In the genomic region with DNA sequence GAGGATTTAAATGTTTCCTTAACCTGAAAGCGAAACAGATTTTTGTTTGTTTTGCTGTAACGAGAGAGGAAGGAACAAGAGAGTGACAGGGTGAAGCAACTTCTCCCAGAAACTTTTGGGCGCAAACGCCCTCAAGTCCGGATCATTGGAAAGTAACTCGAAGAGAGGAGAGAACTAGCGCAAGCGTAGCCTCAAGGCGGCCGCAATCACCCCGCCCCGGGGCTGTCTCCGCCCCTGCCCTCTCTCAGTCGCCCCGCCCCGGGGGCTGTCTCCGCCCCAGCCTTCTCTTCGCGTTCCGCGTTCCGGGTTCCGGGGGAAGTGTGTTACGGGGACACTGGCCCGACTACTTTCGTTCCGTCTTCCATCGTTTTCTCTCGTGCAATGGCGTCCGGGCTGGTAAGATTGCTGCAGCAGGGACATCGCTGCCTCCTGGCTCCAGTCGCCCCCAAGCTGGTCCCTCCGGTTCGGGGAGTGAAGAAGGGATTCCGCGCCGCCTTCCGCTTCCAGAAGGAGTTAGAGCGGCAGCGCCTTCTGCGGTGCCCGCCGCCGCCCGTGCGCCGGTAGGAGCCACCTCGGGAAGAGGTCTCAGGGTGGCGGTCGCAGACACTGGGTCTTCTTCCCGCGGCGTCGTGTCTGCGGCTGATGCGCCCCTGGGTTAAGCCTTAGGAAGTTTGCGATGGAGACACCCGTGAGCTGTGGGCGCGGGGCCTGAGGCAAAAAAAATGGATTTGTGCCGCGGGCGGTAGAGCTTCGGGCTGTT, we compare ENCODE assay signal across 1 cellular context.
TF ChIP-seq lines count a peak whose summit lies in the region.

A gene (plus strand): TSS at position 372 of the 760 bp plus-strand sequence. CDS start 10 bp downstream, at position 382.

TF ChIP-seq in K562, 482 proteins besides CTCF, POLR2A, EP300 and RAD21 (continued from another document and continues in another):
- TF ChIP-seq, protein P1, sequence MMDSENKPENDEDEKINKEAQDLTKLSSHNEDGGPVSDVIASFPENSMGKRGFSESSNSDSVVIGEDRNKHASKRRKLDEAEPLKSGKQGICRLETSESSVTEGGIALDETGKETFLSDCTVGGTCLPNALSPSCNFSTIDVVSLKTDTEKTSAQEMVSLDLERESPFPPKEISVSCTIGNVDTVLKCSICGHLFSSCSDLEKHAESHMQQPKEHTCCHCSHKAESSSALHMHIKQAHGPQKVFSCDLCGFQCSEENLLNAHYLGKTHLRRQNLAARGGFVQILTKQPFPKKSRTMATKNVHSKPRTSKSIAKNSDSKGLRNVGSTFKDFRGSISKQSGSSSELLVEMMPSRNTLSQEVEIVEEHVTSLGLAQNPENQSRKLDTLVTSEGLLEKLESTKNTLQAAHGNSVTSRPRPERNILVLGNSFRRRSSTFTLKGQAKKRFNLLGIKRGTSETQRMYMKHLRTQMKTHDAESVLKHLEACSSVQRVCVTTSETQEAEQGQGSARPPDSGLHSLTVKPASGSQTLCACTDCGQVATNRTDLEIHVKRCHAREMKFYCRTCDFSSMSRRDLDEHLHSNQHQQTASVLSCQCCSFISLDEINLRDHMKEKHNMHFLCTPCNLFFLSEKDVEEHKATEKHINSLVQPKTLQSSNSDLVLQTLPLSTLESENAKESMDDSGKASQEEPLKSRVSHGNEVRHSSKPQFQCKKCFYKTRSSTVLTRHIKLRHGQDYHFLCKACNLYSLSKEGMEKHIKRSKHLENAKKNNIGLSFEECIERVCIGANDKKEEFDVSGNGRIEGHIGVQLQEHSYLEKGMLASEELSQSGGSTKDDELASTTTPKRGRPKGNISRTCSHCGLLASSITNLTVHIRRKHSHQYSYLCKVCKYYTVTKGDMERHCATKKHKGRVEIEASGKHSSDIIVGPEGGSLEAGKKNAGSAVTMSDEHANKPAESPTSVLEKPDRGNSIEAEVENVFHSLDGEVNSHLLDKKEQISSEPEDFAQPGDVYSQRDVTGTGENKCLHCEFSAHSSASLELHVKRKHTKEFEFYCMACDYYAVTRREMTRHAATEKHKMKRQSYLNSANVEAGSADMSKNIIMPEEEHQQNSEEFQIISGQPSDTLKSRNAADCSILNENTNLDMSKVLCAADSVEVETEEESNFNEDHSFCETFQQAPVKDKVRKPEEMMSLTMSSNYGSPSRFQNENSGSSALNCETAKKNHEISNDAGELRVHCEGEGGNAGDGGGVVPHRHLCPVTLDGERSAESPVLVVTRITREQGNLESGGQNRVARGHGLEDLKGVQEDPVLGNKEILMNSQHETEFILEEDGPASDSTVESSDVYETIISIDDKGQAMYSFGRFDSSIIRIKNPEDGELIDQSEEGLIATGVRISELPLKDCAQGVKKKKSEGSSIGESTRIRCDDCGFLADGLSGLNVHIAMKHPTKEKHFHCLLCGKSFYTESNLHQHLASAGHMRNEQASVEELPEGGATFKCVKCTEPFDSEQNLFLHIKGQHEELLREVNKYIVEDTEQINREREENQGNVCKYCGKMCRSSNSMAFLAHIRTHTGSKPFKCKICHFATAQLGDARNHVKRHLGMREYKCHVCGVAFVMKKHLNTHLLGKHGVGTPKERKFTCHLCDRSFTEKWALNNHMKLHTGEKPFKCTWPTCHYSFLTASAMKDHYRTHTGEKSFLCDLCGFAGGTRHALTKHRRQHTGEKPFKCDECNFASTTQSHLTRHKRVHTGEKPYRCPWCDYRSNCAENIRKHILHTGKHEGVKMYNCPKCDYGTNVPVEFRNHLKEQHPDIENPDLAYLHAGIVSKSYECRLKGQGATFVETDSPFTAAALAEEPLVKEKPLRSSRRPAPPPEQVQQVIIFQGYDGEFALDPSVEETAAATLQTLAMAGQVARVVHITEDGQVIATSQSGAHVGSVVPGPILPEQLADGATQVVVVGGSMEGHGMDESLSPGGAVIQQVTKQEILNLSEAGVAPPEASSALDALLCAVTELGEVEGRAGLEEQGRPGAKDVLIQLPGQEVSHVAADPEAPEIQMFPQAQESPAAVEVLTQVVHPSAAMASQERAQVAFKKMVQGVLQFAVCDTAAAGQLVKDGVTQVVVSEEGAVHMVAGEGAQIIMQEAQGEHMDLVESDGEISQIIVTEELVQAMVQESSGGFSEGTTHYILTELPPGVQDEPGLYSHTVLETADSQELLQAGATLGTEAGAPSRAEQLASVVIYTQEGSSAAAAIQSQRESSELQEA (IDR thresholded peaks at IDR 0.05; ENCODE audit: low read depth) = no peak
- TF ChIP-seq, protein P2, sequence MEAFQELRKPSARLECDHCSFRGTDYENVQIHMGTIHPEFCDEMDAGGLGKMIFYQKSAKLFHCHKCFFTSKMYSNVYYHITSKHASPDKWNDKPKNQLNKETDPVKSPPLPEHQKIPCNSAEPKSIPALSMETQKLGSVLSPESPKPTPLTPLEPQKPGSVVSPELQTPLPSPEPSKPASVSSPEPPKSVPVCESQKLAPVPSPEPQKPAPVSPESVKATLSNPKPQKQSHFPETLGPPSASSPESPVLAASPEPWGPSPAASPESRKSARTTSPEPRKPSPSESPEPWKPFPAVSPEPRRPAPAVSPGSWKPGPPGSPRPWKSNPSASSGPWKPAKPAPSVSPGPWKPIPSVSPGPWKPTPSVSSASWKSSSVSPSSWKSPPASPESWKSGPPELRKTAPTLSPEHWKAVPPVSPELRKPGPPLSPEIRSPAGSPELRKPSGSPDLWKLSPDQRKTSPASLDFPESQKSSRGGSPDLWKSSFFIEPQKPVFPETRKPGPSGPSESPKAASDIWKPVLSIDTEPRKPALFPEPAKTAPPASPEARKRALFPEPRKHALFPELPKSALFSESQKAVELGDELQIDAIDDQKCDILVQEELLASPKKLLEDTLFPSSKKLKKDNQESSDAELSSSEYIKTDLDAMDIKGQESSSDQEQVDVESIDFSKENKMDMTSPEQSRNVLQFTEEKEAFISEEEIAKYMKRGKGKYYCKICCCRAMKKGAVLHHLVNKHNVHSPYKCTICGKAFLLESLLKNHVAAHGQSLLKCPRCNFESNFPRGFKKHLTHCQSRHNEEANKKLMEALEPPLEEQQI (IDR thresholded peaks at IDR 0.05) = peak; percentile 55; the same call in 1 of the 2 replicates
- TF ChIP-seq RBM14 (IDR thresholded peaks at IDR 0.05; ENCODE audit: borderline replicate concordance, insufficient read depth, low read depth, low read length) = no peak
- no peak for TF ChIP-seq ZBED1 (IDR thresholded peaks at IDR 0.05)
- TF ChIP-seq GATAD2A (IDR thresholded peaks at IDR 0.05) = no peak
- TF ChIP-seq, protein P3, sequence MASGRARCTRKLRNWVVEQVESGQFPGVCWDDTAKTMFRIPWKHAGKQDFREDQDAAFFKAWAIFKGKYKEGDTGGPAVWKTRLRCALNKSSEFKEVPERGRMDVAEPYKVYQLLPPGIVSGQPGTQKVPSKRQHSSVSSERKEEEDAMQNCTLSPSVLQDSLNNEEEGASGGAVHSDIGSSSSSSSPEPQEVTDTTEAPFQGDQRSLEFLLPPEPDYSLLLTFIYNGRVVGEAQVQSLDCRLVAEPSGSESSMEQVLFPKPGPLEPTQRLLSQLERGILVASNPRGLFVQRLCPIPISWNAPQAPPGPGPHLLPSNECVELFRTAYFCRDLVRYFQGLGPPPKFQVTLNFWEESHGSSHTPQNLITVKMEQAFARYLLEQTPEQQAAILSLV (tag; IDR thresholded peaks at IDR 0.05) = no peak
- TF ChIP-seq, protein P4, sequence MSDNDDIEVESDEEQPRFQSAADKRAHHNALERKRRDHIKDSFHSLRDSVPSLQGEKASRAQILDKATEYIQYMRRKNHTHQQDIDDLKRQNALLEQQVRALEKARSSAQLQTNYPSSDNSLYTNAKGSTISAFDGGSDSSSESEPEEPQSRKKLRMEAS (CRISPR knock-in tag; IDR thresholded peaks at IDR 0.05) = peak; percentile 51; the same call in 1 of the 2 replicates
- TF ChIP-seq JUN (IDR thresholded peaks at IDR 0.05; ENCODE audit: borderline replicate concordance, low read depth, low read length) = no peak
- TF ChIP-seq JUN (CRISPR knock-in tag; IDR thresholded peaks at IDR 0.05; ENCODE audit: borderline replicate concordance) = no peak
- no peak for TF ChIP-seq ZNF699 (CRISPR knock-in tag; IDR thresholded peaks at IDR 0.05; ENCODE audit: insufficient replicate concordance)
- no peak for TF ChIP-seq NCOA4 (IDR thresholded peaks at IDR 0.05; ENCODE audit: partially characterized antibody)
- TF ChIP-seq ADNP (tag; IDR thresholded peaks at IDR 0.05) = no peak
- TF ChIP-seq MYC (IDR thresholded peaks at IDR 0.05; ENCODE audit: low read depth, low read length) = peak; percentile 79
- peak; percentile 47; the same call in 1 of the 2 replicates for TF ChIP-seq MYC (CRISPR knock-in tag; IDR thresholded peaks at IDR 0.05; ENCODE audit: borderline replicate concordance, low read depth)
- no peak for TF ChIP-seq MED1 (CRISPR knock-in tag; IDR thresholded peaks at IDR 0.05; ENCODE audit: borderline replicate concordance)
- peak; percentile 62 for TF ChIP-seq CEBPB (tag; IDR thresholded peaks at IDR 0.05)
- no peak for TF ChIP-seq COPS2 (conservative IDR thresholded peaks at IDR 0.05)
- no peak for TF ChIP-seq PHTF2 (CRISPR knock-in tag; IDR thresholded peaks at IDR 0.05)
- TF ChIP-seq BRD9 (IDR thresholded peaks at IDR 0.05; ENCODE audit: low read depth, partially characterized antibody) = no peak
- peak; percentile 87 for TF ChIP-seq CTBP1 (IDR thresholded peaks at IDR 0.05; ENCODE audit: borderline replicate concordance)
- TF ChIP-seq LARP7 (IDR thresholded peaks at IDR 0.05) = no peak
- TF ChIP-seq POLR2AphosphoS5 (IDR thresholded peaks at IDR 0.05; ENCODE audit: control insufficient read depth, insufficient read depth, low read depth, low read length) = peak; percentile 79
- TF ChIP-seq HLTF (IDR thresholded peaks at IDR 0.05) = peak; percentile 78; the same call in 1 of the 2 replicates
- TF ChIP-seq XRCC5 (IDR thresholded peaks at IDR 0.05; ENCODE audit: low read depth, low read length) = peak; percentile 85
- TF ChIP-seq, protein P5, sequence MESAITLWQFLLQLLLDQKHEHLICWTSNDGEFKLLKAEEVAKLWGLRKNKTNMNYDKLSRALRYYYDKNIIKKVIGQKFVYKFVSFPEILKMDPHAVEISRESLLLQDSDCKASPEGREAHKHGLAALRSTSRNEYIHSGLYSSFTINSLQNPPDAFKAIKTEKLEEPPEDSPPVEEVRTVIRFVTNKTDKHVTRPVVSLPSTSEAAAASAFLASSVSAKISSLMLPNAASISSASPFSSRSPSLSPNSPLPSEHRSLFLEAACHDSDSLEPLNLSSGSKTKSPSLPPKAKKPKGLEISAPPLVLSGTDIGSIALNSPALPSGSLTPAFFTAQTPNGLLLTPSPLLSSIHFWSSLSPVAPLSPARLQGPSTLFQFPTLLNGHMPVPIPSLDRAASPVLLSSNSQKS (CRISPR knock-in tag; IDR thresholded peaks at IDR 0.05) = no peak
- TF ChIP-seq SPI1 (IDR thresholded peaks at IDR 0.05; ENCODE audit: borderline replicate concordance, low read depth, low read length) = 0 out of 2 replicates have a peak, but pooled peaks have one; percentile 10
- TF ChIP-seq ZFX (CRISPR knock-in tag; IDR thresholded peaks at IDR 0.05) = peak; percentile 53; the same call in 1 of the 2 replicates
- TF ChIP-seq, protein P6, sequence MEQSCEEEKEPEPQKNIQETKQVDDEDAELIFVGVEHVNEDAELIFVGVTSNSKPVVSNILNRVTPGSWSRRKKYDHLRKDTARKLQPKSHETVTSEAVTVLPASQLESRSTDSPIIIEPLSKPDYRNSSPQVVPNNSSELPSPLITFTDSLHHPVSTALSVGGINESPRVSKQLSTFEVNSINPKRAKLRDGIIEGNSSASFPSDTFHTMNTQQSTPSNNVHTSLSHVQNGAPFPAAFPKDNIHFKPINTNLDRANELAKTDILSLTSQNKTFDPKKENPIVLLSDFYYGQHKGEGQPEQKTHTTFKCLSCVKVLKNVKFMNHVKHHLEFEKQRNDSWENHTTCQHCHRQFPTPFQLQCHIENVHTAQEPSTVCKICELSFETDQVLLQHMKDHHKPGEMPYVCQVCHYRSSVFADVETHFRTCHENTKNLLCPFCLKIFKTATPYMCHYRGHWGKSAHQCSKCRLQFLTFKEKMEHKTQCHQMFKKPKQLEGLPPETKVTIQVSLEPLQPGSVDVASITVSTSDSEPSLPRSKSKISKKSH (CRISPR knock-in tag; IDR thresholded peaks at IDR 0.05) = no peak
- TF ChIP-seq, protein P7, sequence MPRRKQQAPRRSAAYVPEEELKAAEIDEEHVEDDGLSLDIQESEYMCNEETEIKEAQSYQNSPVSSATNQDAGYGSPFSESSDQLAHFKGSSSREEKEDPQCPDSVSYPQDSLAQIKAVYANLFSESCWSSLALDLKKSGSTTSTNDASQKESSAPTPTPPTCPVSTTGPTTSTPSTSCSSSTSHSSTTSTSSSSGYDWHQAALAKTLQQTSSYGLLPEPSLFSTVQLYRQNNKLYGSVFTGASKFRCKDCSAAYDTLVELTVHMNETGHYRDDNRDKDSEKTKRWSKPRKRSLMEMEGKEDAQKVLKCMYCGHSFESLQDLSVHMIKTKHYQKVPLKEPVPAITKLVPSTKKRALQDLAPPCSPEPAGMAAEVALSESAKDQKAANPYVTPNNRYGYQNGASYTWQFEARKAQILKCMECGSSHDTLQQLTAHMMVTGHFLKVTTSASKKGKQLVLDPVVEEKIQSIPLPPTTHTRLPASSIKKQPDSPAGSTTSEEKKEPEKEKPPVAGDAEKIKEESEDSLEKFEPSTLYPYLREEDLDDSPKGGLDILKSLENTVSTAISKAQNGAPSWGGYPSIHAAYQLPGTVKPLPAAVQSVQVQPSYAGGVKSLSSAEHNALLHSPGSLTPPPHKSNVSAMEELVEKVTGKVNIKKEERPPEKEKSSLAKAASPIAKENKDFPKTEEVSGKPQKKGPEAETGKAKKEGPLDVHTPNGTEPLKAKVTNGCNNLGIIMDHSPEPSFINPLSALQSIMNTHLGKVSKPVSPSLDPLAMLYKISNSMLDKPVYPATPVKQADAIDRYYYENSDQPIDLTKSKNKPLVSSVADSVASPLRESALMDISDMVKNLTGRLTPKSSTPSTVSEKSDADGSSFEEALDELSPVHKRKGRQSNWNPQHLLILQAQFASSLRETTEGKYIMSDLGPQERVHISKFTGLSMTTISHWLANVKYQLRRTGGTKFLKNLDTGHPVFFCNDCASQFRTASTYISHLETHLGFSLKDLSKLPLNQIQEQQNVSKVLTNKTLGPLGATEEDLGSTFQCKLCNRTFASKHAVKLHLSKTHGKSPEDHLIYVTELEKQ (CRISPR knock-in tag; IDR thresholded peaks at IDR 0.05) = no peak
- TF ChIP-seq NFRKB (IDR thresholded peaks at IDR 0.05; ENCODE audit: low read depth) = peak; percentile 100
- TF ChIP-seq SRSF9 (IDR thresholded peaks at IDR 0.05; ENCODE audit: borderline replicate concordance, low read depth, low read length) = no peak
- TF ChIP-seq SRSF3 (IDR thresholded peaks at IDR 0.05; ENCODE audit: insufficient read depth, low read length) = no peak
- TF ChIP-seq SIX5 (IDR thresholded peaks at IDR 0.05; ENCODE audit: borderline replicate concordance in 1 of 2, insufficient read depth in 1 of 2, low read depth in 1 of 2, low read length in 2 of 2) = peak; percentile 58 to 65
- no peak for TF ChIP-seq TCF3 (CRISPR knock-in tag; IDR thresholded peaks at IDR 0.05)
- TF ChIP-seq, protein P8, sequence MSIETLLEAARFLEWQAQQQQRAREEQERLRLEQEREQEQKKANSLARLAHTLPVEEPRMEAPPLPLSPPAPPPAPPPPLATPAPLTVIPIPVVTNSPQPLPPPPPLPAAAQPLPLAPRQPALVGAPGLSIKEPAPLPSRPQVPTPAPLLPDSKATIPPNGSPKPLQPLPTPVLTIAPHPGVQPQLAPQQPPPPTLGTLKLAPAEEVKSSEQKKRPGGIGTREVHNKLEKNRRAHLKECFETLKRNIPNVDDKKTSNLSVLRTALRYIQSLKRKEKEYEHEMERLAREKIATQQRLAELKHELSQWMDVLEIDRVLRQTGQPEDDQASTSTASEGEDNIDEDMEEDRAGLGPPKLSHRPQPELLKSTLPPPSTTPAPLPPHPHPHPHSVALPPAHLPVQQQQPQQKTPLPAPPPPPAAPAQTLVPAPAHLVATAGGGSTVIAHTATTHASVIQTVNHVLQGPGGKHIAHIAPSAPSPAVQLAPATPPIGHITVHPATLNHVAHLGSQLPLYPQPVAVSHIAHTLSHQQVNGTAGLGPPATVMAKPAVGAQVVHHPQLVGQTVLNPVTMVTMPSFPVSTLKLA (conservative IDR thresholded peaks at IDR 0.05) = peak in 1 of 2 experiments; percentile 78; a peak in 2 of 4 replicates
- TF ChIP-seq ZNF174 (CRISPR knock-in tag; IDR thresholded peaks at IDR 0.05) = no peak
- TF ChIP-seq RBBP5 (IDR thresholded peaks at IDR 0.05; ENCODE audit: borderline replicate concordance, insufficient read depth, low read length, poor library complexity, severe bottlenecking) = peak; percentile 99
